In genomic region chr13:51585696-51586095, GRCh38 we compare ENCODE assay signal across 8 cellular contexts. TPM values are rescaled to one million over a fixed set of nuclear protein-coding genes. Genes with fewer than 3 reads are reported as not detected.
DNase-seq lines count a peak whose midpoint lies in the region; ATAC-seq lines count a peak whose summit lies in the region.

No MANE protein-coding gene starts in this region.

- peak; percentile 17 for ATAC-seq in stimulated activated naive CD8-positive, alpha-beta T cell treated with anti-CD3 and anti-CD28 coated beads, Interleukin-15, Interleukin-2, amounts not matched to agents 100 U/mL and 50 U/mL, for 24 hours
- no peak for ATAC-seq in GM19035 (IDR thresholded peaks at IDR 0.05; ENCODE audit: unreplicated experiment)

- CTCF ChIA-PET in activated CD4-positive, alpha-beta memory T cell treated with anti-CD3 and anti-CD28 coated beads for 36 hours (lab: Charles Lee), result interaction anchor here (0.7 to 3.1 kb wide), 11 partner anchors 9 to 247 kb away, joined by 3 to 33 read pairs (median 4); partner anchors contain the start of gene INTS6

- no peaks in the 10 kb centered on the region for H3K27me3 Mint-ChIP-seq in activated CD4-positive, alpha-beta memory T cell treated with anti-CD3 and anti-CD28 coated beads for 36 hours

- H3K4me3 ChIP-seq in iPS-11a (ENCODE audit: low read depth, low read length), result peak overlapping the region; percentile 78

- H3K27ac Mint-ChIP-seq in activated CD4-positive, alpha-beta memory T cell treated with anti-CD3 and anti-CD28 coated beads for 36 hours, result peak overlapping the region; percentile 94

- POLR2A ChIA-PET in activated CD4-positive, alpha-beta memory T cell treated with anti-CD3 and anti-CD28 coated beads for 36 hours (lab: Charles Lee), result interaction anchor here (0.6 to 4.8 kb wide), 11 partner anchors 29 to 240 kb away, joined by 3 to 54 read pairs (median 4); partner anchors contain the start of gene INTS6

- peaks cover 46% of the 10 kb centered on the region for H3K4me1 Mint-ChIP-seq in activated CD4-positive, alpha-beta memory T cell treated with anti-CD3 and anti-CD28 coated beads for 36 hours (ENCODE audit: low read depth)

- intact Hi-C loops in activated CD4-positive, alpha-beta memory T cell treated with anti-CD3 and anti-CD28 coated beads for 36 hours (cut with micrococcal nuclease), result loop anchor here (1.0 to 10.0 kb wide), 4 partner anchors 34 to 869 kb away; partner anchors contain the start of genes CKAP2 and VPS36

- no peaks in the 10 kb centered on the region for H3K9me3 Mint-ChIP-seq in activated CD4-positive, alpha-beta memory T cell treated with anti-CD3 and anti-CD28 coated beads for 36 hours

- H3K36me3 Mint-ChIP-seq in activated CD4-positive, alpha-beta memory T cell treated with anti-CD3 and anti-CD28 coated beads for 36 hours, result no peaks in the 10 kb centered on the region

- peak; percentile 30 for DNase-seq in stimulated activated CD4-positive, alpha-beta T cell treated with anti-CD3 and anti-CD28 coated beads, Interleukin-4, amount 100 ng/mL, for 24 hours
- DNase-seq in stimulated activated CD4-positive, alpha-beta T cell treated with anti-CD3 and anti-CD28 coated beads, Interleukin-2, amount 100 ng/mL, for 48 hours, result no peak
- DNase-seq in activated CD4-positive, alpha-beta memory T cell treated with anti-CD3 and anti-CD28 coated beads for 36 hours, result peak; percentile 37
- no peak for DNase-seq in stimulated activated naive CD8-positive, alpha-beta T cell treated with anti-CD3 and anti-CD28 coated beads, Interleukin-15, Interleukin-2, amounts not matched to agents 100 U/mL and 50 U/mL, for 24 hours
- DNase-seq in AG08396 (ENCODE audit: low spot score) (no peak), hippocampal formation (lab: John Stamatoyannopoulos, UW) (no peak)

- peak overlapping the region; percentile 87 for H3K4me3 Mint-ChIP-seq in activated CD4-positive, alpha-beta memory T cell treated with anti-CD3 and anti-CD28 coated beads for 36 hours

RNA-seq across cellular contexts. Expression of gene WDFY2, which starts 1.4 kb away (rescaled TPM):
- total RNA-seq in activated CD4-positive, alpha-beta memory T cell treated with anti-CD3 and anti-CD28 coated beads for 36 hours, result 10 to 100 TPM in 1 of 2 experiments, 1 to 10 TPM in 1; 9.3 to 11.2 TPM

Comparison
In these comparisons a context has a peak if more than half of its experiments do, and no peak if none do; other contexts are left out.
1. DNase-seq: peak in stimulated activated CD4-positive, alpha-beta T cell treated with anti-CD3 and anti-CD28 coated beads, Interleukin-4, amount 100 ng/mL, for 24 hours (single experiment) and activated CD4-positive, alpha-beta memory T cell treated with anti-CD3 and anti-CD28 coated beads for 36 hours (single experiment); none in stimulated activated CD4-positive, alpha-beta T cell treated with anti-CD3 and anti-CD28 coated beads, Interleukin-2, amount 100 ng/mL, for 48 hours (0 of 2), stimulated activated naive CD8-positive, alpha-beta T cell treated with anti-CD3 and anti-CD28 coated beads, Interleukin-15, Interleukin-2, amounts not matched to agents 100 U/mL and 50 U/mL, for 24 hours (single experiment), AG08396 (single experiment) and hippocampal formation (0 of 2).